In the genomic region with DNA sequence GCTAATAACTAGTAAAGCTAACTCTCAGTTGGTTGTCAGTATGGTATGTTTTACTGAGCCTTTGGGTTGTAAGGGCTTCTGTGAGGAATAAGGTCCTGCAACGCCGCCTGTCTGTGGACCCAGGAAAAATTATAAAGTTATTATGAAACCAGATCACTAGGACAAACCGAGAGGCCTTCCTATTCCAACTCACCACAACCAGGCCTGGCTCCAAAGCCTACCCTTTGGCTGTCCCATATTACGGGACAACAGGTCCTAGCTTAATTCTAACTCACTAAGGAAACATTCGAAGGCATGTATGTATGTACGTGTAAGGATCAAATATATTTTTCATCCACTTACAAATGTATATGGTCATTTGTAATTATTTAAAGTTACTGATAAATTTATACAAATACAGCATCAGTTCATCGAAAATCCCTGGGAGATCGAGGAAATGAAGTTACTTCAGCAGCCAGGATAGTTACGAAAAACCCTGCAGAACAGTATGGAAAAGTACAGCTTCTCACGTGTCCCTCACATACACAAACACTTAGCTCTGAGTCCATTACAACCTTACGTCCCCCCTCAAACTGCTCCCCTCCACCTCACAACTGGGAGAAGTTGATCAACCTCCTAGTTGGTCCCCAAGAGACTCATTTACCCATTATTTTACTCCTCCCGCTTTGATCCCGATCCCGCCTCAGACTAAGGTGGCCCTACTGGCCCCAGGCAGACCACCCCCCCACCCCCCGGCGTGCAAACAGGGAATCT, we compare ENCODE assay signal across 8 cellular contexts. TPM values are rescaled to one million over a fixed set of nuclear protein-coding genes. Genes with fewer than 3 reads are reported as not detected.
A peak's percentile ranks its signal among the peaks of the same experiment; 100 is the strongest.
DNase-seq lines count a peak whose midpoint lies in the region; ATAC-seq and TF ChIP-seq lines count a peak whose summit lies in the region.

No MANE protein-coding gene starts in this region.

- ATAC-seq in HG03196 (IDR thresholded peaks at IDR 0.05; ENCODE audit: unreplicated experiment) (peak; percentile 28), left lobe of liver (peak; percentile 69), GM19395 (IDR thresholded peaks at IDR 0.05; ENCODE audit: unreplicated experiment) (no peak)

- DNase-seq in GM12864 (ENCODE audit: low read depth) (peak; percentile 42), NCI-H446 treated with DMSO at 0.1 percent for 48 hours (lab: John Stamatoyannopoulos, UW) (peak; percentile 62), coronary artery (ENCODE audit: low spot score) (peak; percentile 76), left lobe of liver (ENCODE audit: low spot score) (peak; percentile 80)
- peak; percentile 22 to 30 for DNase-seq in activated CD4-positive, alpha-beta T cell treated with anti-CD3 and anti-CD28 coated beads for 24 hours (ENCODE audit: low read depth in 2 of 2)
- peak; percentile 53 for DNase-seq in stimulated activated CD4-positive, alpha-beta T cell treated with anti-CD3 and anti-CD28 coated beads, Interleukin-1b, Interleukin-23, amount 100 ng/mL, for 48 hours

- H3K4me3 ChIP-seq in GM12864 (ENCODE audit: low read depth, low read length) (peak overlapping the region; percentile 93), coronary artery (peak overlapping the region; percentile 93)

- peak; percentile 74 for TF ChIP-seq CTCF in GM12864 (IDR thresholded peaks at IDR 0.05; ENCODE audit: low read depth, low read length, missing control alignments)
- TF ChIP-seq CTCF in coronary artery (IDR thresholded peaks at IDR 0.05): peak; percentile 54

- H3K27ac ChIP-seq in coronary artery: peak overlapping the region; percentile 96 to 99

RNA-seq across cellular contexts. Expression of gene ANKRD17, which starts 1.2 kb away (rescaled TPM):
- 23.9 TPM for total RNA-seq in left lobe of liver

Comparison
In these comparisons a context has a peak if more than half of its experiments do, and no peak if none do; other contexts are left out.
1. DNase-seq: peak in every context shown above with its lines; median percentile 80 in left lobe of liver; 76 in coronary artery; 62 in NCI-H446 treated with DMSO at 0.1 percent for 48 hours; 53 in stimulated activated CD4-positive, alpha-beta T cell treated with anti-CD3 and anti-CD28 coated beads, Interleukin-1b, Interleukin-23, amount 100 ng/mL, for 48 hours; 42 in GM12864; 26 in activated CD4-positive, alpha-beta T cell treated with anti-CD3 and anti-CD28 coated beads for 24 hours.